Comparison of ENCODE assay signal across 12 cellular contexts in genomic region chr17:79038545-79039135, GRCh38. TPM values are rescaled to one million over a fixed set of nuclear protein-coding genes. Genes with fewer than 3 reads are reported as not detected.
DNase-seq lines count a peak whose midpoint lies in the region; ATAC-seq and TF ChIP-seq lines count a peak whose summit lies in the region.
"Had no signal": no experiment of that assay in that cellular context is flagged by ENCODE, and none has a peak within 500 bp of the region (broad histone marks: within the 10 kb centered on the region; RNA-seq: fewer than 3 reads in every experiment).

No MANE protein-coding gene starts in this region.

- no peaks in the 10 kb centered on the region for H3K9me3 ChIP-seq in aorta (ENCODE audit: control insufficient read depth, low read length)
- H3K9me3 ChIP-seq: heart right ventricle had no signal

- no peaks in the 10 kb centered on the region for H3K9me3 Mint-ChIP-seq in natural killer cell treated with Interleukin-12 subunit alpha and Interleukin-12 subunit beta and Interleukin-15 and Interleukin-18, amount 100 ng/mL, for 72 hours
- H3K9me3 Mint-ChIP-seq in natural killer cell: no peaks in the 10 kb centered on the region
- no peaks in the 10 kb centered on the region for H3K9me3 Mint-ChIP-seq in chondrocyte (ENCODE audit: low read depth)

- H3K4me1 Mint-ChIP-seq in natural killer cell treated with Interleukin-12 subunit alpha and Interleukin-12 subunit beta and Interleukin-15 and Interleukin-18, amount 100 ng/mL, for 72 hours (ENCODE audit: low read depth in 2 of 2): peaks cover 6 to 7% of the 10 kb centered on the region in 2 donors
- H3K4me1 Mint-ChIP-seq in natural killer cell: peaks cover 0 to 6% of the 10 kb centered on the region in 2 donors
- peaks cover 32% of the 10 kb centered on the region for H3K4me1 Mint-ChIP-seq in chondrocyte (ENCODE audit: low read depth)

- no peaks in the 10 kb centered on the region for H3K36me3 ChIP-seq in aorta (ENCODE audit: control insufficient read depth in 1 of 2, insufficient read depth in 2 of 2, low read length in 1 of 2)

- WGBS in lower leg skin, 2 donors: 22 to 31% methylated on average over 8 of the region's 8 CpGs
- 87 to 93% methylated on average over 8 of the region's 8 CpGs for WGBS in aorta, 2 donors

- H3K4me3 Mint-ChIP-seq in natural killer cell treated with Interleukin-12 subunit alpha and Interleukin-12 subunit beta and Interleukin-15 and Interleukin-18, amount 100 ng/mL, for 72 hours: no peak overlapping the region
- no peak overlapping the region for H3K4me3 Mint-ChIP-seq in natural killer cell
- no peak overlapping the region for H3K4me3 Mint-ChIP-seq in chondrocyte (ENCODE audit: unreplicated experiment)

- H3K27ac Mint-ChIP-seq in natural killer cell treated with Interleukin-12 subunit alpha and Interleukin-12 subunit beta and Interleukin-15 and Interleukin-18, amount 100 ng/mL, for 72 hours: peak overlapping the region in 1 of 2 donors; percentile 41
- H3K27ac Mint-ChIP-seq in natural killer cell (no peak overlapping the region), chondrocyte (ENCODE audit: unreplicated experiment) (no peak overlapping the region)

- no peak for TF ChIP-seq POLR2A in lower leg skin (IDR thresholded peaks at IDR 0.05)

- ATAC-seq in natural killer cell treated with Interleukin-12 subunit alpha and Interleukin-12 subunit beta and Interleukin-15 and Interleukin-18, amount 100 ng/mL, for 72 hours: peak; percentile 29 to 40
- no peak for ATAC-seq in natural killer cell
- ATAC-seq in aorta (ENCODE audit: low FRiP score): peak; percentile 71
- no peak for ATAC-seq in HG03135 (IDR thresholded peaks at IDR 0.05; ENCODE audit: unreplicated experiment)

- H3K27ac ChIP-seq in aorta (ENCODE audit: low read depth in 1 of 2, low read length in 2 of 2) (no peak overlapping the region), dorsolateral prefrontal cortex (no peak overlapping the region)
- H3K27ac ChIP-seq: parathyroid adenoma had no signal

- no peaks in the 10 kb centered on the region for H3K36me3 Mint-ChIP-seq in natural killer cell treated with Interleukin-12 subunit alpha and Interleukin-12 subunit beta and Interleukin-15 and Interleukin-18, amount 100 ng/mL, for 72 hours
- no peaks in the 10 kb centered on the region for H3K36me3 Mint-ChIP-seq in natural killer cell
- peaks cover 6% of the 10 kb centered on the region for H3K36me3 Mint-ChIP-seq in chondrocyte (ENCODE audit: low read depth)

- intact Hi-C loops in natural killer cell (cut with micrococcal nuclease) (no loop called here), lower leg skin (cut with DNase I; ENCODE audit: low total_unique reads) (no loop called here), aorta (cut with DNase I) (no loop called here), dorsolateral prefrontal cortex (cut with DNase I) (no loop called here)

- peak; percentile 49 for DNase-seq in natural killer cell treated with Interleukin-12 subunit alpha and Interleukin-12 subunit beta and Interleukin-15 and Interleukin-18, amount 100 ng/mL, for 72 hours (ENCODE audit: low spot score)
- DNase-seq in natural killer cell: no peak
- peak; percentile 27 for DNase-seq in chondrocyte (ENCODE audit: low spot score)
- DNase-seq in lower leg skin (ENCODE audit: low spot score in 2 of 2): peak; percentile 66 to 92
- peak; percentile 72 to 81 for DNase-seq in aorta
- no peak for DNase-seq in NCI-H2029 treated with DMSO at 0.1 percent for 48 hours (lab: John Stamatoyannopoulos, UW)
- DNase-seq in dorsolateral prefrontal cortex: no peak
- DNase-seq: heart right ventricle, MM.1S, SIG-M5 had no signal

- H3K27me3 Mint-ChIP-seq in natural killer cell treated with Interleukin-12 subunit alpha and Interleukin-12 subunit beta and Interleukin-15 and Interleukin-18, amount 100 ng/mL, for 72 hours: peaks cover 0 to 7% of the 10 kb centered on the region in 2 donors
- H3K27me3 Mint-ChIP-seq in natural killer cell (ENCODE audit: low read depth in 2 of 2) (peaks cover 0 to 7% of the 10 kb centered on the region in 2 donors), chondrocyte (ENCODE audit: low read depth) (no peaks in the 10 kb centered on the region)

- H3K4me3 ChIP-seq in lower leg skin (ENCODE audit: low read depth, poor library complexity, severe bottlenecking) (no peak overlapping the region), aorta (ENCODE audit: low read length in 2 of 2) (no peak overlapping the region), dorsolateral prefrontal cortex (no peak overlapping the region)
- H3K4me3 ChIP-seq: heart right ventricle had no signal

- peaks cover 0 to 2% of the 10 kb centered on the region in 2 donors for H3K4me1 ChIP-seq in aorta (ENCODE audit: control insufficient read depth in 1 of 2, insufficient read depth in 2 of 2, low read length in 2 of 2)
- H3K4me1 ChIP-seq: parathyroid adenoma had no signal

- H3K27me3 ChIP-seq in aorta (ENCODE audit: control insufficient read depth in 1 of 2, insufficient read depth in 2 of 2, low read length in 1 of 2) (no peaks in the 10 kb centered on the region), dorsolateral prefrontal cortex (no peaks in the 10 kb centered on the region)
- H3K27me3 ChIP-seq: heart right ventricle had no signal

- TF ChIP-seq CTCF in natural killer cell (IDR thresholded peaks at IDR 0.05) (no peak), chondrocyte (IDR thresholded peaks at IDR 0.05) (no peak), lower leg skin (IDR thresholded peaks at IDR 0.05) (no peak), dorsolateral prefrontal cortex (IDR thresholded peaks at IDR 0.05 in 54 of 56, conservative IDR thresholded peaks at IDR 0.05 in 2 of 56; ENCODE audit: low read depth in 1 of 56, partially characterized antibody in 56 of 56) (no peak)

RNA-seq across cellular contexts. Expression of gene C1QTNF1, which starts 14.7 kb away (rescaled TPM):
- total RNA-seq in natural killer cell treated with Interleukin-12 subunit alpha and Interleukin-12 subunit beta and Interleukin-15 and Interleukin-18, amount 100 ng/mL, for 72 hours: not detected
- total RNA-seq in natural killer cell (under 1 TPM in 2 of 3 donors, not detected in 1; 0.20 to 0.28 TPM), chondrocyte (74.7 to 96.2 TPM (median 74.9 TPM) in 3 replicates), lower leg skin (10 to 100 TPM; 24.3 to 53.1 (median 29.5) TPM), aorta (100 to 1,000 TPM; 157 to 439 TPM), dorsolateral prefrontal cortex (10 to 100 TPM in 66 of 120 experiments, 1 to 10 TPM in 54; 3.2 to 50.9 (median 10.8) TPM)
- 100 to 1,000 TPM in 1 of 2 donors, 10 to 100 TPM in 1; 98.8 to 361 TPM for polyA plus RNA-seq in aorta

RNA-seq across cellular contexts. Expression of gene CANT1, which starts 29.1 kb away (rescaled TPM):
- total RNA-seq in natural killer cell treated with Interleukin-12 subunit alpha and Interleukin-12 subunit beta and Interleukin-15 and Interleukin-18, amount 100 ng/mL, for 72 hours: 10 to 100 TPM; 65.7 to 72.3 TPM
- total RNA-seq in natural killer cell (10 to 100 TPM; 40.0 to 58.8 (median 53.4) TPM), chondrocyte (37.3 to 50.5 TPM (median 47.9 TPM) in 3 replicates), lower leg skin (10 to 100 TPM; 18.1 to 39.4 (median 28.4) TPM), aorta (10 to 100 TPM; 37.5 to 45.5 TPM), dorsolateral prefrontal cortex (10 to 100 TPM; 20.0 to 55.3 (median 29.7) TPM)
- 10 to 100 TPM; 11.0 to 14.5 TPM for polyA plus RNA-seq in aorta

RNA-seq across cellular contexts. Expression of gene ENGASE, which starts 36.0 kb away (rescaled TPM):
- 10 to 100 TPM; 37.2 to 54.2 TPM for total RNA-seq in natural killer cell treated with Interleukin-12 subunit alpha and Interleukin-12 subunit beta and Interleukin-15 and Interleukin-18, amount 100 ng/mL, for 72 hours
- total RNA-seq in natural killer cell (10 to 100 TPM; 56.0 to 86.4 (median 56.9) TPM), chondrocyte (16.8 to 30.7 TPM (median 19.7 TPM) in 3 replicates), lower leg skin (10 to 100 TPM; 16.6 to 54.5 (median 26.3) TPM), aorta (10 to 100 TPM; 42.9 to 60.3 TPM), dorsolateral prefrontal cortex (100 to 1,000 TPM in 1 of 120 experiments, 10 to 100 TPM in 119; 27.0 to 112 (median 43.6) TPM)
- 10 to 100 TPM in 1 of 2 donors, 1 to 10 TPM in 1; 7.0 to 60.5 TPM for polyA plus RNA-seq in aorta

RNA-seq across cellular contexts. Expression of gene LGALS3BP, which starts 58.9 kb away (rescaled TPM):
- 1 to 10 TPM; 3.4 to 6.7 TPM for total RNA-seq in natural killer cell treated with Interleukin-12 subunit alpha and Interleukin-12 subunit beta and Interleukin-15 and Interleukin-18, amount 100 ng/mL, for 72 hours
- total RNA-seq in natural killer cell (1 to 10 TPM; 4.2 to 8.8 (median 4.2) TPM), chondrocyte (120 to 177 TPM (median 127 TPM) in 3 replicates), lower leg skin (10 to 100 TPM; 38.5 to 84.1 (median 45.7) TPM), aorta (100 to 1,000 TPM; 110 to 156 TPM), dorsolateral prefrontal cortex (100 to 1,000 TPM in 25 of 120 experiments, 10 to 100 TPM in 95; 31.2 to 256 (median 75.8) TPM)
- polyA plus RNA-seq in aorta: 100 to 1,000 TPM in 1 of 2 donors, 10 to 100 TPM in 1; 70.7 to 174 TPM

Comparison
In these comparisons a context has a peak if more than half of its experiments do, and no peak if none do; other contexts are left out.
1. ATAC-seq: peak in natural killer cell treated with Interleukin-12 subunit alpha and Interleukin-12 subunit beta and Interleukin-15 and Interleukin-18, amount 100 ng/mL, for 72 hours (2 of 2) and aorta (single experiment); none in natural killer cell (0 of 3) and HG03135 (single experiment).
2. DNase-seq: peak in natural killer cell treated with Interleukin-12 subunit alpha and Interleukin-12 subunit beta and Interleukin-15 and Interleukin-18, amount 100 ng/mL, for 72 hours (single experiment), chondrocyte (single experiment), lower leg skin (2 of 2) and aorta (2 of 2); none in natural killer cell (single experiment), NCI-H2029 treated with DMSO at 0.1 percent for 48 hours (single experiment) and dorsolateral prefrontal cortex (0 of 10).